Comparison of ENCODE assay signal across 8 cellular contexts in genomic region chr4:76950846-76951321, GRCh38. TPM values are rescaled to one million over a fixed set of nuclear protein-coding genes. Genes with fewer than 3 reads are reported as not detected.
DNase-seq lines count a peak whose midpoint lies in the region; ATAC-seq and TF ChIP-seq lines count a peak whose summit lies in the region.

No MANE protein-coding gene starts in this region.

- H3K4me3 ChIP-seq in fibroblast of villous mesenchyme (ENCODE audit: low read depth, low read length), result peak overlapping the region; percentile 87
- H3K4me3 ChIP-seq in neural progenitor cell, result peak overlapping the region; percentile 96

- CTCF ChIA-PET in activated CD8-positive, alpha-beta T cell treated with anti-CD3 and anti-CD28 coated beads for 36 hours (lab: Charles Lee), result interaction anchor here (3.5 kb wide), 1 partner anchor 93 kb away, joined by 16 read pairs; no protein-coding TSS in a partner anchor

- H3K4me3 Mint-ChIP-seq in activated CD8-positive, alpha-beta T cell treated with anti-CD3 and anti-CD28 coated beads for 36 hours, result peak overlapping the region; percentile 88
- H3K4me3 Mint-ChIP-seq in neural progenitor cell, result peak overlapping the region; percentile 96

- H3K27me3 Mint-ChIP-seq in activated CD8-positive, alpha-beta T cell treated with anti-CD3 and anti-CD28 coated beads for 36 hours, result peaks cover 2% of the 10 kb centered on the region
- peaks cover 5% of the 10 kb centered on the region for H3K27me3 Mint-ChIP-seq in neural progenitor cell (ENCODE audit: insufficient read depth, low read depth)

- H3K27ac Mint-ChIP-seq in activated CD8-positive, alpha-beta T cell treated with anti-CD3 and anti-CD28 coated beads for 36 hours, result no peak overlapping the region
- H3K27ac Mint-ChIP-seq in neural progenitor cell, result peak overlapping the region; percentile 84

- H3K9me3 Mint-ChIP-seq in activated CD8-positive, alpha-beta T cell treated with anti-CD3 and anti-CD28 coated beads for 36 hours, result no peaks in the 10 kb centered on the region
- H3K9me3 Mint-ChIP-seq in neural progenitor cell, result no peaks in the 10 kb centered on the region

- in situ Hi-C loops in KBM-7 (cut with MboI; ENCODE audit: low pct_unique_long_range_greater_than_20kb, low sequenced_read_pairs), result no loop called here

- H3K36me3 Mint-ChIP-seq in activated CD8-positive, alpha-beta T cell treated with anti-CD3 and anti-CD28 coated beads for 36 hours (ENCODE audit: low read depth), result peaks cover 6% of the 10 kb centered on the region
- H3K36me3 Mint-ChIP-seq in neural progenitor cell, result peaks cover 20% of the 10 kb centered on the region

- POLR2A ChIA-PET in activated CD8-positive, alpha-beta T cell treated with anti-CD3 and anti-CD28 coated beads for 36 hours (lab: Charles Lee), result interaction anchor here (0.9 to 1.5 kb wide), 4 partner anchors 10 to 92 kb away, joined by 3 to 6 read pairs (median 3); no protein-coding TSS in a partner anchor

- peaks cover 30% of the 10 kb centered on the region for H3K4me1 ChIP-seq in neural progenitor cell

- peaks cover 32% of the 10 kb centered on the region for H3F3A ChIP-seq in neural progenitor cell (ENCODE audit: low read depth)

- DNase-seq in DMS153 treated with DMSO at 0.1 percent for 48 hours (lab: John Stamatoyannopoulos, UW; ENCODE audit: unreplicated experiment) (peak; percentile 23), DMS153 (lab: John Stamatoyannopoulos, UW) (no peak), KBM-7 (peak; percentile 60), fibroblast of villous mesenchyme (ENCODE audit: low read depth) (peak; percentile 65), neural progenitor cell (ENCODE audit: low spot score) (peak; percentile 72), inferior parietal cortex (ENCODE audit: extremely low spot score) (no peak)
- DNase-seq in activated CD8-positive, alpha-beta T cell treated with anti-CD3 and anti-CD28 coated beads for 36 hours, result peak; percentile 34

- TF ChIP-seq CTCF in activated CD8-positive, alpha-beta T cell treated with anti-CD3 and anti-CD28 coated beads for 36 hours (IDR thresholded peaks at IDR 0.05), result no peak
- TF ChIP-seq CTCF in fibroblast of villous mesenchyme (IDR thresholded peaks at IDR 0.05; ENCODE audit: insufficient read depth, low read depth, low read length) (no peak), neural progenitor cell (IDR thresholded peaks at IDR 0.05) (no peak)

- ATAC-seq in activated CD8-positive, alpha-beta T cell treated with anti-CD3 and anti-CD28 coated beads for 36 hours, result no peak
- no peak for ATAC-seq in HG03196 (IDR thresholded peaks at IDR 0.05; ENCODE audit: unreplicated experiment)

- H3K36me3 ChIP-seq in neural progenitor cell, result no peaks in the 10 kb centered on the region

- H3K27me3 ChIP-seq in neural progenitor cell, result peaks cover 6% of the 10 kb centered on the region

- peak overlapping the region; percentile 74 for H2AFZ ChIP-seq in neural progenitor cell (replicated peaks)

- H3K79me2 ChIP-seq in neural progenitor cell (ENCODE audit: low read depth), result peaks cover 77% of the 10 kb centered on the region

- peaks cover 19% of the 10 kb centered on the region for H3K4me1 Mint-ChIP-seq in activated CD8-positive, alpha-beta T cell treated with anti-CD3 and anti-CD28 coated beads for 36 hours (ENCODE audit: low read depth)
- peaks cover 40% of the 10 kb centered on the region for H3K4me1 Mint-ChIP-seq in neural progenitor cell

- H3K9ac ChIP-seq in neural progenitor cell, result peak overlapping the region; percentile 35

- H4K20me1 ChIP-seq in neural progenitor cell (ENCODE audit: low read depth), result peaks cover 58% of the 10 kb centered on the region

- intact Hi-C loops in activated CD8-positive, alpha-beta T cell treated with anti-CD3 and anti-CD28 coated beads for 36 hours (cut with micrococcal nuclease), result no loop called here

- H3K27ac ChIP-seq in neural progenitor cell, result peak overlapping the region; percentile 72

- H3K9me3 ChIP-seq in neural progenitor cell (ENCODE audit: low read depth), result no peaks in the 10 kb centered on the region

- H3K4me2 ChIP-seq in neural progenitor cell, result peak overlapping the region; percentile 93

RNA-seq across cellular contexts. Expression of gene SEPTIN11, which starts 1.3 kb away (rescaled TPM):
- total RNA-seq in activated CD8-positive, alpha-beta T cell treated with anti-CD3 and anti-CD28 coated beads for 36 hours, result 10 to 100 TPM; 38.6 to 43.3 TPM
- total RNA-seq in fibroblast of villous mesenchyme (439 and 632 TPM in 2 replicates), neural progenitor cell (ENCODE audit: low replicate concordance) (124 and 183 TPM in 2 replicates)

RNA-seq across cellular contexts. Expression of gene SOWAHB, which starts 52.9 kb away (rescaled TPM):
- total RNA-seq in activated CD8-positive, alpha-beta T cell treated with anti-CD3 and anti-CD28 coated beads for 36 hours, result not detected
- under 0.01 and 0.32 TPM in 2 replicates for total RNA-seq in fibroblast of villous mesenchyme
- total RNA-seq in neural progenitor cell (ENCODE audit: low replicate concordance), result 0.06 and 0.11 TPM in 2 replicates

Comparison
In these comparisons a context has a peak if more than half of its experiments do, and no peak if none do; other contexts are left out.
1. DNase-seq: peak in DMS153 treated with DMSO at 0.1 percent for 48 hours (single experiment), KBM-7 (single experiment), activated CD8-positive, alpha-beta T cell treated with anti-CD3 and anti-CD28 coated beads for 36 hours (single experiment), fibroblast of villous mesenchyme (single experiment) and neural progenitor cell (single experiment); none in DMS153 (single experiment) and inferior parietal cortex (single experiment).